ENCODE assay signal across 8 cellular contexts in the genomic region with DNA sequence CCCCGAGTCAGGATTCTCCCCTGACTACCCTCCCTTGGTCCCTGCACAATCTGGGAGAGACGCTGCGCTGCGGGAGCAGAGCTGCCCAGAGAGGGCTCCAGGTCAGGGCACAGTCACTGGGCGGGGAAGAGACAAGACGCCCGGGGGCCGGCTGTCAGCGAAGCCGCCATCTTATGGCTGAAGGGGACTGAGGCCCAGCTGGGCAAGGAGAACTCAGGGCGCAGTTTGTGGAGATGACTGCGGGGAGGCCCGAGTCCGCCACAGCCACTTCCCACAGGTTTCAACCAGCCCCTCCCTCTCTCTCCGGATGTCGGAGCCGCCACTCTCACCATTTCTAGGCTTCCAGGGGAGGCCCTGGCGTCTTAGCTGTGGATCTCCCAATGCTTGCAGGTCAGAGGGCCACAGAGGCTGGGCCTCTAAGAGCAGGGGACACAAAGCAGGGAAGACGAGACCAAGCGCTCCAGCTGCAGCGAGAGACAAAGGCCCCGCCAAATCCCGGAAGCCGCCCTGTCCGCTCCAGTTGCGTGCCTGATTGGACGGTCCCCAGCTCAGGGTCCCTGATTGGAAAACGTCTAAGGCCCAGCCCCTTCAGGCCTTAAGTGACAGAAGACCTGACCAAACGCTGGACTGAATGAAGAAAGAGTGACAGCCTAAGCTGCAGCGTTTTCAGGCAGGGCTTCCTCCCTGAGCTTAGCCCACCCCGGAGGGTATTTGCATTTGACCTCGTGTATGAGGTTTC. TPM values are rescaled to one million over a fixed set of nuclear protein-coding genes. Genes with fewer than 3 reads are reported as not detected.
DNase-seq lines count a peak whose midpoint lies in the region; ATAC-seq and TF ChIP-seq lines count a peak whose summit lies in the region.

A gene (minus strand): TSS at position 484 of the 739 bp plus-strand sequence. CDS start 152 bp downstream, at position 332.

- H3K9ac ChIP-seq in smooth muscle cell (ENCODE audit: low read depth): peak within 1 kb of the TSS; percentile 50

- no peak for TF ChIP-seq CTCF in WTC11 (IDR thresholded peaks at IDR 0.05)
- TF ChIP-seq CTCF in smooth muscle cell (IDR thresholded peaks at IDR 0.05; ENCODE audit: borderline replicate concordance, insufficient read depth, poor library complexity, severe bottlenecking): no peak

- H3K27ac ChIP-seq in ACC112 (ENCODE audit: low read depth, low read length) (peak within 1 kb of the TSS; percentile 80), caudate nucleus (ENCODE audit: low read depth, low read length) (peak within 1 kb of the TSS; percentile 58), smooth muscle cell (ENCODE audit: low read depth) (peak within 1 kb of the TSS; percentile 62)

- H3K27me3 Mint-ChIP-seq in WTC11 (ENCODE audit: low read depth) (no peaks in the 10 kb centered on the region), immature natural killer cell (ENCODE audit: low read depth in 3 of 3) (peaks cover 0 to 2% (median 0%) of the 10 kb centered on the region in 3 donors)

- DNase-seq in NCI-H226 (peak; percentile 98), WTC11 (ENCODE audit: low spot score) (peak; percentile 95), caudate nucleus (lab: John Stamatoyannopoulos, UW) (peak; percentile 49 to 97 (median 90)), immature natural killer cell (peak; percentile 87 to 90 (median 89)), smooth muscle cell (lab: John Stamatoyannopoulos, UW; ENCODE audit: unreplicated experiment) (peak; percentile 81)

- H3F3A ChIP-seq in smooth muscle cell (ENCODE audit: low read depth): no peaks in the 10 kb centered on the region

- H3K27ac Mint-ChIP-seq in WTC11 (peak within 1 kb of the TSS; percentile 100), immature natural killer cell (peak within 1 kb of the TSS; percentile 86 to 97 (median 90))

- H3K79me2 ChIP-seq in ACC112 (ENCODE audit: control insufficient read depth, insufficient read depth, low read length, unreplicated experiment): peaks cover 30% of the 10 kb centered on the region
- H3K79me2 ChIP-seq in smooth muscle cell (ENCODE audit: low read depth): peaks cover 23% of the 10 kb centered on the region

- H3K4me3 Mint-ChIP-seq in WTC11: peak within 1 kb of the TSS; percentile 98
- H3K4me3 Mint-ChIP-seq in immature natural killer cell: peak within 1 kb of the TSS; percentile 93 to 98 (median 97)

- H3K4me1 ChIP-seq in ACC112 (ENCODE audit: control insufficient read depth, insufficient read depth, low read length, unreplicated experiment): no peaks in the 10 kb centered on the region
- peaks cover 4% of the 10 kb centered on the region for H3K4me1 ChIP-seq in smooth muscle cell (ENCODE audit: low read depth)

- H3K27me3 ChIP-seq in ACC112 (ENCODE audit: insufficient read depth, low read length) (no peaks in the 10 kb centered on the region), smooth muscle cell (ENCODE audit: low read depth) (no peaks in the 10 kb centered on the region)

- H3K4me3 ChIP-seq in ACC112 (ENCODE audit: low read depth, low read length) (peak within 1 kb of the TSS; percentile 88), smooth muscle cell (peak within 1 kb of the TSS; percentile 86)

- no peaks in the 10 kb centered on the region for H3K9me3 ChIP-seq in smooth muscle cell (replicated peaks; ENCODE audit: low read depth)

- CTCF ChIA-PET in WTC11 (lab: Charles Lee): interaction anchor here (0.7 to 2.1 kb wide), 5 partner anchors 23 to 175 kb away, joined by 3 to 7 read pairs (median 4); no protein-coding TSS in a partner anchor

- H4K20me1 ChIP-seq in smooth muscle cell (ENCODE audit: low read depth): no peaks in the 10 kb centered on the region

- H3K36me3 Mint-ChIP-seq in WTC11 (peaks cover 30% of the 10 kb centered on the region), immature natural killer cell (peaks cover 4 to 19% (median 4%) of the 10 kb centered on the region in 3 donors)

- no peaks in the 10 kb centered on the region for H3K9me3 Mint-ChIP-seq in WTC11
- no peaks in the 10 kb centered on the region for H3K9me3 Mint-ChIP-seq in immature natural killer cell

- H3K36me3 ChIP-seq in ACC112 (ENCODE audit: insufficient read depth, low read length) (peaks cover 13% of the 10 kb centered on the region), smooth muscle cell (ENCODE audit: low read depth) (no peaks in the 10 kb centered on the region)

- peak; percentile 98 for ATAC-seq in GM18870 (IDR thresholded peaks at IDR 0.05; ENCODE audit: unreplicated experiment)
- ATAC-seq in HG03108 (IDR thresholded peaks at IDR 0.05; ENCODE audit: unreplicated experiment): peak; percentile 100
- peak; percentile 100 for ATAC-seq in WTC11

- H3K4me2 ChIP-seq in smooth muscle cell: peak within 1 kb of the TSS; percentile 95

- H2AFZ ChIP-seq in ACC112 (ENCODE audit: low read length, unreplicated experiment): peak within 1 kb of the TSS; percentile 87
- H2AFZ ChIP-seq in smooth muscle cell (ENCODE audit: low read depth): peak within 1 kb of the TSS; percentile 88

- H3K4me1 Mint-ChIP-seq in WTC11 (peaks cover 28% of the 10 kb centered on the region), immature natural killer cell (peaks cover 10 to 31% of the 10 kb centered on the region in 2 donors)

- POLR2A ChIA-PET in WTC11 (lab: Charles Lee): interaction anchor here (0.6 to 2.9 kb wide), 14 partner anchors 12 to 1891 kb away, joined by 3 to 42 read pairs (median 4); a partner anchor contains a TSS

- WGBS in smooth muscle cell (ENCODE audit: low lambda C conversion rate): under 1% methylated on average over 32 of the region's 32 CpGs

TF ChIP-seq in WTC11, 78 proteins besides CTCF, POLR2A, EP300 and RAD21 (continues in another document):
- TF ChIP-seq KAT7 (CRISPR knock-in tag; IDR thresholded peaks at IDR 0.05; ENCODE audit: borderline replicate concordance) (0 out of 2 replicates have a peak, but pooled peaks have one; percentile 44), ZBTB21 (CRISPR knock-in tag; IDR thresholded peaks at IDR 0.05; ENCODE audit: borderline replicate concordance) (no peak), OVOL2 (CRISPR knock-in tag; IDR thresholded peaks at IDR 0.05; ENCODE audit: borderline replicate concordance) (no peak), NR2C2 (CRISPR knock-in tag; IDR thresholded peaks at IDR 0.05) (no peak), CREM (CRISPR knock-in tag; IDR thresholded peaks at IDR 0.05) (peak; percentile 58; the same call in 1 of the 2 replicates), ATF1 (CRISPR knock-in tag; IDR thresholded peaks at IDR 0.05) (no peak), TEAD4 (CRISPR knock-in tag; IDR thresholded peaks at IDR 0.05) (0 out of 2 replicates have a peak, but pooled peaks have one; percentile 23), SMAD4 (CRISPR knock-in tag; IDR thresholded peaks at IDR 0.05) (no peak), GRHL2 (CRISPR knock-in tag; IDR thresholded peaks at IDR 0.05; ENCODE audit: insufficient replicate concordance, severe bottlenecking) (no peak)
- TF ChIP-seq, protein P1, sequence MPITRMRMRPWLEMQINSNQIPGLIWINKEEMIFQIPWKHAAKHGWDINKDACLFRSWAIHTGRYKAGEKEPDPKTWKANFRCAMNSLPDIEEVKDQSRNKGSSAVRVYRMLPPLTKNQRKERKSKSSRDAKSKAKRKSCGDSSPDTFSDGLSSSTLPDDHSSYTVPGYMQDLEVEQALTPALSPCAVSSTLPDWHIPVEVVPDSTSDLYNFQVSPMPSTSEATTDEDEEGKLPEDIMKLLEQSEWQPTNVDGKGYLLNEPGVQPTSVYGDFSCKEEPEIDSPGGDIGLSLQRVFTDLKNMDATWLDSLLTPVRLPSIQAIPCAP (CRISPR knock-in tag; IDR thresholded peaks at IDR 0.05): no peak
- TF ChIP-seq, protein P2, sequence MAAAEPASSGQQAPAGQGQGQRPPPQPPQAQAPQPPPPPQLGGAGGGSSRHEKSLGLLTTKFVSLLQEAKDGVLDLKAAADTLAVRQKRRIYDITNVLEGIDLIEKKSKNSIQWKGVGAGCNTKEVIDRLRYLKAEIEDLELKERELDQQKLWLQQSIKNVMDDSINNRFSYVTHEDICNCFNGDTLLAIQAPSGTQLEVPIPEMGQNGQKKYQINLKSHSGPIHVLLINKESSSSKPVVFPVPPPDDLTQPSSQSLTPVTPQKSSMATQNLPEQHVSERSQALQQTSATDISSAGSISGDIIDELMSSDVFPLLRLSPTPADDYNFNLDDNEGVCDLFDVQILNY (CRISPR knock-in tag; IDR thresholded peaks at IDR 0.05): peak; percentile 33; the same call in 1 of the 2 replicates
- TF ChIP-seq, protein P3, sequence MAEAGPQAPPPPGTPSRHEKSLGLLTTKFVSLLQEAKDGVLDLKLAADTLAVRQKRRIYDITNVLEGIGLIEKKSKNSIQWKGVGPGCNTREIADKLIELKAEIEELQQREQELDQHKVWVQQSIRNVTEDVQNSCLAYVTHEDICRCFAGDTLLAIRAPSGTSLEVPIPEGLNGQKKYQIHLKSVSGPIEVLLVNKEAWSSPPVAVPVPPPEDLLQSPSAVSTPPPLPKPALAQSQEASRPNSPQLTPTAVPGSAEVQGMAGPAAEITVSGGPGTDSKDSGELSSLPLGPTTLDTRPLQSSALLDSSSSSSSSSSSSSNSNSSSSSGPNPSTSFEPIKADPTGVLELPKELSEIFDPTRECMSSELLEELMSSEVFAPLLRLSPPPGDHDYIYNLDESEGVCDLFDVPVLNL (CRISPR knock-in tag; IDR thresholded peaks at IDR 0.05; ENCODE audit: borderline replicate concordance, low read depth): peak; percentile 74; the same call in 1 of the 2 replicates
- TF ChIP-seq, protein P4, sequence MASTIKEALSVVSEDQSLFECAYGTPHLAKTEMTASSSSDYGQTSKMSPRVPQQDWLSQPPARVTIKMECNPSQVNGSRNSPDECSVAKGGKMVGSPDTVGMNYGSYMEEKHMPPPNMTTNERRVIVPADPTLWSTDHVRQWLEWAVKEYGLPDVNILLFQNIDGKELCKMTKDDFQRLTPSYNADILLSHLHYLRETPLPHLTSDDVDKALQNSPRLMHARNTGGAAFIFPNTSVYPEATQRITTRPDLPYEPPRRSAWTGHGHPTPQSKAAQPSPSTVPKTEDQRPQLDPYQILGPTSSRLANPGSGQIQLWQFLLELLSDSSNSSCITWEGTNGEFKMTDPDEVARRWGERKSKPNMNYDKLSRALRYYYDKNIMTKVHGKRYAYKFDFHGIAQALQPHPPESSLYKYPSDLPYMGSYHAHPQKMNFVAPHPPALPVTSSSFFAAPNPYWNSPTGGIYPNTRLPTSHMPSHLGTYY (CRISPR knock-in tag; IDR thresholded peaks at IDR 0.05): no peak
- TF ChIP-seq, protein P5, sequence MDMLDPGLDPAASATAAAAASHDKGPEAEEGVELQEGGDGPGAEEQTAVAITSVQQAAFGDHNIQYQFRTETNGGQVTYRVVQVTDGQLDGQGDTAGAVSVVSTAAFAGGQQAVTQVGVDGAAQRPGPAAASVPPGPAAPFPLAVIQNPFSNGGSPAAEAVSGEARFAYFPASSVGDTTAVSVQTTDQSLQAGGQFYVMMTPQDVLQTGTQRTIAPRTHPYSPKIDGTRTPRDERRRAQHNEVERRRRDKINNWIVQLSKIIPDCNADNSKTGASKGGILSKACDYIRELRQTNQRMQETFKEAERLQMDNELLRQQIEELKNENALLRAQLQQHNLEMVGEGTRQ (CRISPR knock-in tag; IDR thresholded peaks at IDR 0.05): no peak; the same call in 1 of the 2 replicates

RNA-seq across cellular contexts. Expression of the gene that starts here (rescaled TPM):
- total RNA-seq in WTC11 (2021) (47.9 to 59.0 TPM (median 48.2 TPM) in 3 replicates), smooth muscle cell (4.0 and 8.6 TPM in 2 replicates)
- polyA plus RNA-seq in immature natural killer cell (1 to 10 TPM in 1 of 3 donors, under 1 TPM in 1, not detected in 1; 0.77 to 2.4 TPM), smooth muscle cell (0.57 and 2.3 TPM in 2 replicates)

Comparison
In these comparisons a context has a peak if more than half of its experiments do, and no peak if none do; other contexts are left out.
1. Peak in every context shown above with its lines: DNase-seq, ATAC-seq, H3K4me3 ChIP-seq and H3K27ac ChIP-seq.